In the genomic region with DNA sequence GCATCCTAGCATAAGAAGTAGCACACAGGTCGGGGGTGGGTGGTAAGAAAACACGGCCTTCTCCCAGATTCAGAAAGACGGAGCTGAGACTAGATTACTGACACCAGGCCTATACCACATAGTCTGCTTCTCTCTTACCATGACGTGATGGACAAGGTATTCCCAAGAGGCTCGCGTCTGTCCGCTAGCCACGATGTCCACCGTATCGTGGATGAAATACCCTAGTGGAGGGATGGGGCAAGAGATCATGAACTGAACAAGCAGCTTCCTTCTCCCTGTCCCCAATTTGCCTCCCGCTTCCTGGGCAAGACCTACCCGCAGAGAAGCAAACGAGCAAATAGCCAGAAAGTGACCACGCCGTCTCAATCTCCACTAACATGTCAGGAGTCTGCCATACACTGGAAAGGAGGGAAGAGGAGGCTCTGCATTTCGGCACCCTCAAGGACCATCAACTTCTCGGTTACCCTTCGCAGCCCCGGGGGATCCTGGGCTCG, we compare ENCODE assay signal across 8 cellular contexts. TPM values are rescaled to one million over a fixed set of nuclear protein-coding genes. Genes with fewer than 3 reads are reported as not detected.
DNase-seq lines count a peak whose midpoint lies in the region; ATAC-seq and TF ChIP-seq lines count a peak whose summit lies in the region.

No MANE protein-coding gene starts in this region.

- H4K20me1 ChIP-seq in SK-N-SH (ENCODE audit: insufficient read depth) (peaks cover 36% of the 10 kb centered on the region), osteoblast (ENCODE audit: insufficient read depth, low read length) (peaks cover 39% of the 10 kb centered on the region)

- H2AFZ ChIP-seq in SK-N-SH (ENCODE audit: low read depth) (no peak overlapping the region), osteoblast (ENCODE audit: low read length) (no peak overlapping the region)

- H3K9me3 Mint-ChIP-seq in endothelial cell (ENCODE audit: unreplicated experiment) = no peaks in the 10 kb centered on the region

- H3F3A ChIP-seq in SK-N-SH (replicated peaks; ENCODE audit: insufficient read depth) = peaks cover 73% of the 10 kb centered on the region

- H3K4me1 ChIP-seq in SK-N-SH (ENCODE audit: control insufficient read depth in 1 of 2, insufficient read depth in 2 of 2, low read depth in 1 of 2, low read length in 1 of 2) (peaks cover 16 to 42% of the 10 kb centered on the region in 2 experiments), osteoblast (ENCODE audit: insufficient read depth, low read length) (peaks cover 44% of the 10 kb centered on the region)

- H3K4me3 Mint-ChIP-seq in endothelial cell (ENCODE audit: unreplicated experiment) = peak overlapping the region; percentile 91

- WGBS in SK-N-SH (ENCODE audit: low lambda C conversion rate) = 50% methylated on average over 18 of the region's 20 CpGs

- H3K4me3 ChIP-seq in HL-60 (replicated peaks; ENCODE audit: insufficient read depth, low read length) = peak overlapping the region; percentile 68
- H3K4me3 ChIP-seq in SK-N-SH (ENCODE audit: low read depth in 2 of 2, low read length in 1 of 2) = peak overlapping the region; percentile 54 to 67
- peak overlapping the region; percentile 78 for H3K4me3 ChIP-seq in osteoblast (ENCODE audit: insufficient read depth, low read length)

- H3K36me3 ChIP-seq in SK-N-SH (replicated peaks in 1 of 2; ENCODE audit: control insufficient read depth in 1 of 2, insufficient read depth in 2 of 2, low read length in 1 of 2) (peaks cover 38 to 41% of the 10 kb centered on the region in 2 experiments), osteoblast (ENCODE audit: insufficient read depth, low read length) (peaks cover 44% of the 10 kb centered on the region)

- H3K27me3 ChIP-seq in HL-60 (ENCODE audit: insufficient read depth, poor library complexity, severe bottlenecking) (no peaks in the 10 kb centered on the region), SK-N-SH (ENCODE audit: insufficient read depth) (no peaks in the 10 kb centered on the region), osteoblast (ENCODE audit: insufficient read depth, low read length) (no peaks in the 10 kb centered on the region)

- peaks cover 41% of the 10 kb centered on the region for H3K36me3 Mint-ChIP-seq in endothelial cell (ENCODE audit: low read depth, unreplicated experiment)

- POLR2A ChIA-PET in SK-N-SH (lab: Yijun Ruan, JAX) = interaction anchor here (1.0 to 4.5 kb wide), 3 partner anchors 18 to 227 kb away, joined by 3 to 52 read pairs (median 4); partner anchors contain the start of gene TRAF4

- no peaks in the 10 kb centered on the region for H3K9me3 ChIP-seq in SK-N-SH
- no peaks in the 10 kb centered on the region for H3K9me3 ChIP-seq in osteoblast (ENCODE audit: low read depth, low read length)

- TF ChIP-seq CTCF in HL-60 (IDR thresholded peaks at IDR 0.05; ENCODE audit: insufficient read depth, low read length) (no peak), SK-N-SH (IDR thresholded peaks at IDR 0.05) (peak; percentile 25; the same call in 1 of the 2 replicates), endothelial cell (IDR thresholded peaks at IDR 0.05; ENCODE audit: unreplicated experiment) (no peak), osteoblast (IDR thresholded peaks at IDR 0.05; ENCODE audit: extremely low read depth, low read depth, low read length) (peak; percentile 21)

- H3K27me3 Mint-ChIP-seq in endothelial cell (ENCODE audit: unreplicated experiment) = peaks cover 26% of the 10 kb centered on the region

- H3K9ac ChIP-seq in SK-N-SH = peak overlapping the region; percentile 71; the same call in 1 of the 2 replicates

- TF ChIP-seq RAD21 in SK-N-SH (IDR thresholded peaks at IDR 0.05; ENCODE audit: low read length) = no peak

- H3K27ac ChIP-seq in HL-60 (replicated peaks) (peak overlapping the region; percentile 80), SK-N-SH (ENCODE audit: low read depth in 2 of 2, low read length in 1 of 2) (peak overlapping the region; percentile 72 to 88), osteoblast (ENCODE audit: low read depth, low read length) (peak overlapping the region; percentile 14)

- peaks cover 31% of the 10 kb centered on the region for H3K79me2 ChIP-seq in SK-N-SH (ENCODE audit: insufficient read depth)
- peaks cover 31% of the 10 kb centered on the region for H3K79me2 ChIP-seq in osteoblast (ENCODE audit: insufficient read depth, low read length)

- H3K27ac Mint-ChIP-seq in endothelial cell (ENCODE audit: unreplicated experiment) = peak overlapping the region; percentile 76

- TF ChIP-seq EP300 in SK-N-SH (IDR thresholded peaks at IDR 0.05; ENCODE audit: borderline replicate concordance in 1 of 2, low read depth in 1 of 2, low read length in 1 of 2) = no peak

- ATAC-seq in HG02884 (IDR thresholded peaks at IDR 0.05; ENCODE audit: unreplicated experiment) (no peak), HG03442 (IDR thresholded peaks at IDR 0.05; ENCODE audit: unreplicated experiment) (no peak)

- DNase-seq in DMS 273 (lab: John Stamatoyannopoulos, UW; ENCODE audit: unreplicated experiment) (peak; percentile 92), HL-60 (ENCODE audit: low read depth in 1 of 2, low spot score in 1 of 2) (peak; percentile 67 to 70), SK-N-SH (no peak), endothelial cell (ENCODE audit: low spot score) (no peak), osteoblast (ENCODE audit: insufficient read length, low spot score, missing footprints) (peak; percentile 92)
- no peak for DNase-seq in central memory CD4-positive, alpha-beta T cell

- H3K4me1 Mint-ChIP-seq in endothelial cell (ENCODE audit: unreplicated experiment) = peaks cover 34% of the 10 kb centered on the region

- H3K9me2 ChIP-seq in SK-N-SH = no peaks in the 10 kb centered on the region

- CTCF ChIA-PET in SK-N-SH (lab: Yijun Ruan, JAX) = interaction anchor here (0.8 to 11.1 kb wide), 15 partner anchors 9 to 391 kb away, joined by 3 to 612 read pairs (median 8); partner anchors contain the start of genes PHF12, PROCA1, SDF2 and SUPT6H

- H3K4me2 ChIP-seq in SK-N-SH (peak overlapping the region; percentile 99), osteoblast (ENCODE audit: insufficient read depth, low read length) (peak overlapping the region; percentile 60)

TF ChIP-seq in SK-N-SH, 30 proteins besides CTCF, POLR2A, EP300 and RAD21 (continues in another document):
- TF ChIP-seq RCOR1 (IDR thresholded peaks at IDR 0.05; ENCODE audit: low read length) (no peak), EZH2phosphoT487 (IDR thresholded peaks at IDR 0.05; ENCODE audit: borderline replicate concordance, low read depth) (no peak), CHD2 (IDR thresholded peaks at IDR 0.05; ENCODE audit: low read length, partially characterized antibody) (peak; percentile 11), FOXM1 (IDR thresholded peaks at IDR 0.05; ENCODE audit: low read depth) (no peak), TEAD4 (IDR thresholded peaks at IDR 0.05; ENCODE audit: borderline replicate concordance, insufficient read depth) (no peak), ELF1 (IDR thresholded peaks at IDR 0.05) (no peak), SMC3 (IDR thresholded peaks at IDR 0.05; ENCODE audit: low read depth, low read length) (no peak), TCF12 (IDR thresholded peaks at IDR 0.05) (no peak)
- TF ChIP-seq, protein P1, sequence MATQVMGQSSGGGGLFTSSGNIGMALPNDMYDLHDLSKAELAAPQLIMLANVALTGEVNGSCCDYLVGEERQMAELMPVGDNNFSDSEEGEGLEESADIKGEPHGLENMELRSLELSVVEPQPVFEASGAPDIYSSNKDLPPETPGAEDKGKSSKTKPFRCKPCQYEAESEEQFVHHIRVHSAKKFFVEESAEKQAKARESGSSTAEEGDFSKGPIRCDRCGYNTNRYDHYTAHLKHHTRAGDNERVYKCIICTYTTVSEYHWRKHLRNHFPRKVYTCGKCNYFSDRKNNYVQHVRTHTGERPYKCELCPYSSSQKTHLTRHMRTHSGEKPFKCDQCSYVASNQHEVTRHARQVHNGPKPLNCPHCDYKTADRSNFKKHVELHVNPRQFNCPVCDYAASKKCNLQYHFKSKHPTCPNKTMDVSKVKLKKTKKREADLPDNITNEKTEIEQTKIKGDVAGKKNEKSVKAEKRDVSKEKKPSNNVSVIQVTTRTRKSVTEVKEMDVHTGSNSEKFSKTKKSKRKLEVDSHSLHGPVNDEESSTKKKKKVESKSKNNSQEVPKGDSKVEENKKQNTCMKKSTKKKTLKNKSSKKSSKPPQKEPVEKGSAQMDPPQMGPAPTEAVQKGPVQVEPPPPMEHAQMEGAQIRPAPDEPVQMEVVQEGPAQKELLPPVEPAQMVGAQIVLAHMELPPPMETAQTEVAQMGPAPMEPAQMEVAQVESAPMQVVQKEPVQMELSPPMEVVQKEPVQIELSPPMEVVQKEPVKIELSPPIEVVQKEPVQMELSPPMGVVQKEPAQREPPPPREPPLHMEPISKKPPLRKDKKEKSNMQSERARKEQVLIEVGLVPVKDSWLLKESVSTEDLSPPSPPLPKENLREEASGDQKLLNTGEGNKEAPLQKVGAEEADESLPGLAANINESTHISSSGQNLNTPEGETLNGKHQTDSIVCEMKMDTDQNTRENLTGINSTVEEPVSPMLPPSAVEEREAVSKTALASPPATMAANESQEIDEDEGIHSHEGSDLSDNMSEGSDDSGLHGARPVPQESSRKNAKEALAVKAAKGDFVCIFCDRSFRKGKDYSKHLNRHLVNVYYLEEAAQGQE (IDR thresholded peaks at IDR 0.05; ENCODE audit: low read depth, low read length) = no peak

RNA-seq across cellular contexts. Expression of gene TLCD1, which starts 0.8 kb away (rescaled TPM):
- polyA plus RNA-seq in SK-N-SH (2012; rRNA removed) = 18.3 and 21.6 TPM in 2 replicates
- polyA plus RNA-seq in SK-N-SH (2012; cell fraction: cytosol; rRNA removed) = 15.0 and 18.4 TPM in 2 replicates
- 6.5 and 7.8 TPM in 2 replicates for polyA plus RNA-seq in SK-N-SH (2012; cell fraction: nucleus; rRNA removed)
- total RNA-seq in endothelial cell (ENCODE audit: unreplicated experiment) (2.4 TPM), osteoblast (3.2 and 4.0 TPM in 2 replicates)

RNA-seq across cellular contexts. Expression of gene NEK8, which starts 3.4 kb away (rescaled TPM):
- 6.0 and 11.0 TPM in 2 replicates for polyA plus RNA-seq in SK-N-SH (2012; rRNA removed)
- 3.3 and 3.7 TPM in 2 replicates for polyA plus RNA-seq in SK-N-SH (2012; cell fraction: cytosol; rRNA removed)
- polyA plus RNA-seq in SK-N-SH (2012; cell fraction: nucleus; rRNA removed) = 26.3 and 30.9 TPM in 2 replicates
- 6.7 TPM for total RNA-seq in endothelial cell (ENCODE audit: unreplicated experiment)
- 6.2 and 7.2 TPM in 2 replicates for total RNA-seq in osteoblast

RNA-seq across cellular contexts. Expression of gene RPL23A, which starts 5.4 kb away (rescaled TPM):
- polyA plus RNA-seq in SK-N-SH (2012; rRNA removed) = 1,147 and 1,359 TPM in 2 replicates
- polyA plus RNA-seq in SK-N-SH (2012; cell fraction: cytosol; rRNA removed) = 1,566 and 2,493 TPM in 2 replicates
- 219 and 277 TPM in 2 replicates for polyA plus RNA-seq in SK-N-SH (2012; cell fraction: nucleus; rRNA removed)
- total RNA-seq in endothelial cell (ENCODE audit: unreplicated experiment) (1,525 TPM), osteoblast (428 and 494 TPM in 2 replicates)

RNA-seq across cellular contexts. Expression of gene RAB34, which starts 7.5 kb away (rescaled TPM):
- 0.06 and 0.18 TPM in 2 replicates for polyA plus RNA-seq in SK-N-SH (2012; rRNA removed)
- 0.03 and 0.22 TPM in 2 replicates for polyA plus RNA-seq in SK-N-SH (2012; cell fraction: cytosol; rRNA removed)
- polyA plus RNA-seq in SK-N-SH (2012; cell fraction: nucleus; rRNA removed) = 0.50 and 0.54 TPM in 2 replicates
- total RNA-seq in endothelial cell (ENCODE audit: unreplicated experiment) (72.0 TPM), osteoblast (176 and 186 TPM in 2 replicates)

RNA-seq across cellular contexts. Expression of gene PROCA1, which starts 13.5 kb away (rescaled TPM):
- 6.4 and 7.1 TPM in 2 replicates for polyA plus RNA-seq in SK-N-SH (2012; rRNA removed)
- polyA plus RNA-seq in SK-N-SH (2012; cell fraction: cytosol; rRNA removed) = 2.3 and 3.3 TPM in 2 replicates
- 41.6 and 58.1 TPM in 2 replicates for polyA plus RNA-seq in SK-N-SH (2012; cell fraction: nucleus; rRNA removed)
- total RNA-seq in endothelial cell (ENCODE audit: unreplicated experiment) = 12.0 TPM
- total RNA-seq in osteoblast = 0.36 and 0.88 TPM in 2 replicates

Comparison
In these comparisons a context has a peak if more than half of its experiments do, and no peak if none do; other contexts are left out.
1. DNase-seq: peak in DMS 273 (single experiment), HL-60 (2 of 2) and osteoblast (single experiment); none in SK-N-SH (single experiment), endothelial cell (single experiment) and central memory CD4-positive, alpha-beta T cell (single experiment).
2. H3K27ac ChIP-seq: peak in every context shown above with its lines; median percentile 80 in HL-60; 80 in SK-N-SH; 14 in osteoblast.
3. CTCF ChIP-seq: peak in SK-N-SH (single experiment) and osteoblast (single experiment); none in HL-60 (single experiment) and endothelial cell (single experiment).
4. Peak in every context shown above with its lines, with median percentiles within 50 percentile points of each other: H3K4me3 ChIP-seq.